Comparison of ENCODE assay signal across 12 cellular contexts in the genomic region with DNA sequence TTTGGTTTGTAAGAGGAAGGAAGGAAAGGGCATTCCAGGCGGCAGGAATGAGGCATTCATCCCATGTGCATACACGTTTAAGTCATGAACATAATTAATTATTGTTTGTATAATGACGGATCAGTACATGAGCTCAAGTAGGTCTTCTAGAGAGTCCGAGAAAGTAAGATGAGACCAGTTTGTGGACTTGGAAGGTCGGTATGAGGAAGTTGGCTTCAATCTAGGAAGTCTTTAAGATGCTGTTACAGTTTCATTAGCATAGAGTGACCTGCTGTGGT. TPM values are rescaled to one million over a fixed set of nuclear protein-coding genes. Genes with fewer than 3 reads are reported as not detected.
DNase-seq lines count a peak whose midpoint lies in the region; ATAC-seq, FAIRE-seq and TF ChIP-seq lines count a peak whose summit lies in the region.
"Had no signal": no experiment of that assay in that cellular context is flagged by ENCODE, and none has a peak within 500 bp of the region (broad histone marks: within the 10 kb centered on the region; RNA-seq: fewer than 3 reads in every experiment).

No MANE protein-coding gene starts in this region.

- no peaks in the 10 kb centered on the region for H3K9me2 ChIP-seq in OCI-LY1 (ENCODE audit: low read depth, low read length)

- no peak overlapping the region for H3K9ac ChIP-seq in OCI-LY1 (ENCODE audit: low read length)
- no peak overlapping the region; a peak in 1 of 7 replicates for H3K9ac ChIP-seq in H1 (replicated peaks in 1 of 4; ENCODE audit: extremely low read depth in 1 of 4, low read depth in 3 of 4, low read length in 3 of 4)

- H4K8ac ChIP-seq in H1 (ENCODE audit: extremely low read depth, insufficient read depth, low read length): no peak overlapping the region

- no peaks in the 10 kb centered on the region for H4K20me1 ChIP-seq in OCI-LY1 (ENCODE audit: insufficient read depth, low read length)
- peaks cover 17 to 19% of the 10 kb centered on the region in 2 experiments for H4K20me1 ChIP-seq in H1 (replicated peaks in 1 of 2; ENCODE audit: control insufficient read depth in 1 of 2, insufficient read depth in 2 of 2, low read length in 2 of 2)

- H4K91ac ChIP-seq in H1 (replicated peaks; ENCODE audit: insufficient read length, low read length): no peak overlapping the region

- TF ChIP-seq EP300 in H1 (IDR thresholded peaks at IDR 0.05; ENCODE audit: borderline replicate concordance in 1 of 2, low read depth in 2 of 2, low read length in 2 of 2): no peak

- H3K27me3 Mint-ChIP-seq in activated CD4-positive, alpha-beta T cell treated with anti-CD3 and anti-CD28 coated beads, Interleukin-2, amount 10 ng/mL, durations not matched to agents 24 days and 14 days: no peaks in the 10 kb centered on the region
- H3K27me3 Mint-ChIP-seq in CD14-positive monocyte (ENCODE audit: low read depth in 3 of 3): no peaks in the 10 kb centered on the region

- H3K27ac ChIP-seq in OCI-LY1 (ENCODE audit: low read depth, low read length, poor library complexity, severe bottlenecking) (no peak overlapping the region), H1 (ENCODE audit: low read depth, low read length) (no peak overlapping the region)
- H3K27ac ChIP-seq: heart right ventricle had no signal

- H3K23me2 ChIP-seq in H1 (ENCODE audit: low read depth, low read length): peaks cover 9% of the 10 kb centered on the region

- H3K4me2 ChIP-seq in OCI-LY1 (ENCODE audit: low read length): peak overlapping the region; percentile 69
- peak overlapping the region; percentile 58 to 83 for H3K4me2 ChIP-seq in H1 (ENCODE audit: insufficient read depth in 1 of 2, low read depth in 2 of 2, low read length in 2 of 2)

- peak overlapping the region; percentile 81 for H3K4me3 ChIP-seq in OCI-LY1 (ENCODE audit: low read depth, low read length, poor library complexity, severe bottlenecking)
- H3K4me3 ChIP-seq in H1 (ENCODE audit: extremely low read depth in 1 of 4, insufficient read depth in 2 of 4, low read depth in 3 of 4, low read length in 4 of 4): peak overlapping the region in 1 of 4 experiments; percentile 81; a peak in 2 of 8 replicates
- H3K4me3 ChIP-seq in retinal pigment epithelial cell (ENCODE audit: low read length): peak overlapping the region; percentile 16

- H3K36me3 Mint-ChIP-seq in activated CD4-positive, alpha-beta T cell treated with anti-CD3 and anti-CD28 coated beads, Interleukin-2, amount 10 ng/mL, durations not matched to agents 24 days and 14 days (ENCODE audit: low read depth): peaks cover 26% of the 10 kb centered on the region
- peaks cover 0 to 3% of the 10 kb centered on the region in 2 donors for H3K36me3 Mint-ChIP-seq in CD14-positive monocyte

- H3K4me1 ChIP-seq in OCI-LY1 (ENCODE audit: insufficient read depth, low read length, severe bottlenecking): peaks cover 21% of the 10 kb centered on the region
- H3K4me1 ChIP-seq in H1 (replicated peaks in 1 of 4; ENCODE audit: control insufficient read depth in 3 of 4, insufficient read depth in 4 of 4, low read length in 3 of 4): peaks cover 0 to 7% (median 6%) of the 10 kb centered on the region in 4 experiments; a peak in 5 of 7 replicates

- POLR2A ChIA-PET in H1 (lab: Charles Lee; ENCODE audit: partially characterized antibody): interaction anchor here (1.3 kb wide), 1 partner anchor 10 kb away, joined by 4 read pairs; no protein-coding TSS in a partner anchor

- H3K23ac ChIP-seq in H1 (ENCODE audit: insufficient read length): no peak overlapping the region

- no peak overlapping the region for H3K56ac ChIP-seq in H1 (replicated peaks; ENCODE audit: insufficient read length, low read depth, low read length)

- no peak overlapping the region for H3K18ac ChIP-seq in H1 (ENCODE audit: extremely low read depth, low read length)

- peaks cover 8% of the 10 kb centered on the region for H3K79me1 ChIP-seq in H1 (ENCODE audit: low read depth, low read length)

- H3K27ac Mint-ChIP-seq in activated CD4-positive, alpha-beta T cell treated with anti-CD3 and anti-CD28 coated beads, Interleukin-2, amount 10 ng/mL, durations not matched to agents 24 days and 14 days: peak overlapping the region; percentile 31
- peak overlapping the region in 2 of 7 donors; percentile 22 to 33 for H3K27ac Mint-ChIP-seq in CD14-positive monocyte

- H2AK5ac ChIP-seq in H1 (ENCODE audit: low read depth, low read length): no peak overlapping the region

- peaks cover 42% of the 10 kb centered on the region for H3K4me1 Mint-ChIP-seq in activated CD4-positive, alpha-beta T cell treated with anti-CD3 and anti-CD28 coated beads, Interleukin-2, amount 10 ng/mL, durations not matched to agents 24 days and 14 days
- H3K4me1 Mint-ChIP-seq in CD14-positive monocyte: peaks cover 39% of the 10 kb centered on the region

- H4K5ac ChIP-seq in H1 (ENCODE audit: insufficient read length, low read depth, low read length): no peak overlapping the region

- H2AFZ ChIP-seq in OCI-LY1 (ENCODE audit: low read length) (no peak overlapping the region), H1 (ENCODE audit: low read length) (no peak overlapping the region)

- H3K27me3 ChIP-seq in OCI-LY1 (ENCODE audit: insufficient read depth, low read length): no peaks in the 10 kb centered on the region
- no peaks in the 10 kb centered on the region for H3K27me3 ChIP-seq in H1 (replicated peaks in 1 of 4; ENCODE audit: control insufficient read depth in 3 of 4, extremely low read depth in 1 of 4, insufficient read depth in 3 of 4, low read length in 3 of 4)
- H3K27me3 ChIP-seq: heart right ventricle had no signal

- no peak overlapping the region for H3K14ac ChIP-seq in H1 (ENCODE audit: insufficient read length)

- no peak overlapping the region for H3K4ac ChIP-seq in H1 (replicated peaks; ENCODE audit: insufficient read length, low read depth, low read length)

- peak overlapping the region; percentile 96 for H3K4me3 Mint-ChIP-seq in activated CD4-positive, alpha-beta T cell treated with anti-CD3 and anti-CD28 coated beads, Interleukin-2, amount 10 ng/mL, durations not matched to agents 24 days and 14 days
- H3K4me3 Mint-ChIP-seq in CD14-positive monocyte: no peak overlapping the region

- no peak for ATAC-seq in HG03039 (IDR thresholded peaks at IDR 0.05; ENCODE audit: unreplicated experiment)
- ATAC-seq: heart right ventricle had no signal

- no peak overlapping the region for H2BK15ac ChIP-seq in H1 (ENCODE audit: low read length)

- H3F3A ChIP-seq in OCI-LY1 (ENCODE audit: insufficient read depth, low read length): no peaks in the 10 kb centered on the region

- TF ChIP-seq CTCF in OCI-LY1 (IDR thresholded peaks at IDR 0.05; ENCODE audit: low read length) (no peak), H1 (IDR thresholded peaks at IDR 0.05; ENCODE audit: control extremely low read depth in 1 of 3, insufficient read depth in 1 of 3, low read depth in 1 of 3, low read length in 3 of 3) (no peak), retinal pigment epithelial cell (conservative IDR thresholded peaks at IDR 0.05; ENCODE audit: low read depth, low read length) (no peak), CD14-positive monocyte (IDR thresholded peaks at IDR 0.05) (no peak)

- H2BK12ac ChIP-seq in H1 (ENCODE audit: low read depth, low read length): no peak overlapping the region

- no peak for TF ChIP-seq POLR2A in H1 (IDR thresholded peaks at IDR 0.05; ENCODE audit: control extremely low read depth in 1 of 2, low read depth in 2 of 2, low read length in 2 of 2)

- CTCF ChIA-PET in H1 (lab: Charles Lee; ENCODE audit: partially characterized antibody): interaction anchor here (1.0 to 3.5 kb wide), 2 partner anchors 24 to 28 kb away, joined by 3 to 12 read pairs; no protein-coding TSS in a partner anchor

- H2BK20ac ChIP-seq in H1 (ENCODE audit: low read length): no peak overlapping the region

- peaks cover 72% of the 10 kb centered on the region for H3K79me2 ChIP-seq in OCI-LY1 (ENCODE audit: insufficient read depth, low read length)
- H3K79me2 ChIP-seq in H1 (ENCODE audit: control insufficient read depth in 1 of 2, insufficient read depth in 2 of 2, low read length in 2 of 2): peaks cover 39 to 78% of the 10 kb centered on the region in 2 experiments

- H3K36me3 ChIP-seq in OCI-LY1 (ENCODE audit: insufficient read depth, low read length) (peaks cover 18% of the 10 kb centered on the region), H1 (ENCODE audit: control insufficient read depth in 2 of 4, insufficient read depth in 4 of 4, low read length in 3 of 4) (no peaks in the 10 kb centered on the region)
- H3K36me3 ChIP-seq: heart right ventricle had no signal

- intact Hi-C loops in activated CD4-positive, alpha-beta T cell treated with anti-CD3 and anti-CD28 coated beads, Interleukin-2, amount 10 ng/mL, durations not matched to agents 24 days and 14 days (cut with micrococcal nuclease): loop anchor here (1.0 to 5.0 kb wide), 3 partner anchors 8 to 320 kb away; a partner anchor contains a TSS
- intact Hi-C loops in CD14-positive monocyte (cut with micrococcal nuclease): loop anchor here in 1 of 2 donors (5.0 kb wide), 1 partner anchor 595 kb away; a partner anchor contains a TSS

- H3K9me3 ChIP-seq in OCI-LY1 (ENCODE audit: low read length) (no peaks in the 10 kb centered on the region), H1 (ENCODE audit: insufficient read depth in 2 of 2, low read depth in 1 of 2, low read length in 1 of 2) (no peaks in the 10 kb centered on the region)
- H3K9me3 ChIP-seq: heart right ventricle had no signal

- H2BK5ac ChIP-seq in H1 (ENCODE audit: low read depth, low read length): no peak overlapping the region

- no peak overlapping the region for H2BK120ac ChIP-seq in H1 (replicated peaks; ENCODE audit: low read depth, low read length)

- FAIRE-seq in H1 (lab: Jason Lieb, UNC): no peak

- no peak for TF ChIP-seq RAD21 in H1 (IDR thresholded peaks at IDR 0.05 in 1 of 2, conservative IDR thresholded peaks at IDR 0.05 in 1 of 2; ENCODE audit: low read depth in 2 of 2, low read length in 2 of 2)

- DNase-seq in activated CD4-positive, alpha-beta T cell treated with anti-CD3 and anti-CD28 coated beads, Interleukin-2, amount 10 ng/mL, durations not matched to agents 24 days and 14 days: no peak
- no peak for DNase-seq in activated CD4-positive, alpha-beta T cell treated with anti-CD3 and anti-CD28 coated beads, Interleukin-2, amount 50 U/mL, for 48 hours
- no peak for DNase-seq in H1 (ENCODE audit: low read depth in 1 of 2, low spot score in 2 of 2)
- no peak for DNase-seq in retinal pigment epithelial cell (ENCODE audit: low read depth)
- DNase-seq in NCI-H1092 (lab: John Stamatoyannopoulos, UW): no peak
- no peak for DNase-seq in CD14-positive monocyte (ENCODE audit: low spot score)
- DNase-seq: activated gamma-delta T cell, COR-L47, heart right ventricle, substantia nigra had no signal

- no peaks in the 10 kb centered on the region for H3K9me3 Mint-ChIP-seq in activated CD4-positive, alpha-beta T cell treated with anti-CD3 and anti-CD28 coated beads, Interleukin-2, amount 10 ng/mL, durations not matched to agents 24 days and 14 days
- H3K9me3 Mint-ChIP-seq in CD14-positive monocyte: no peaks in the 10 kb centered on the region

- WGBS in H1 (ENCODE audit: extremely low coverage in 1 of 2, insufficient coverage in 1 of 2, insufficient read length in 1 of 2, insufficient replicate concordance in 2 of 2, low coverage in 1 of 2, low lambda C conversion rate in 2 of 2, missing lambda C conversion rate in 1 of 2), 2 experiments: 82% methylated on average over 5 of the region's 5 CpGs; no CpG with 5 or more reads in 1 of the 2 experiments

RNA-seq across cellular contexts. Expression of a gene that starts 2.1 kb away (rescaled TPM):
- total RNA-seq in activated CD4-positive, alpha-beta T cell treated with anti-CD3 and anti-CD28 coated beads, Interleukin-2, amount 10 ng/mL, durations not matched to agents 24 days and 14 days: 19.4 and 19.5 TPM in 2 replicates
- total RNA-seq in H1 (2021; fragmentation: NEBNext Ultra II Directional; extraction: Animal tissue kit (Norgen Biotek cat#: 25700)): 36.9 and 39.2 TPM in 2 replicates
- polyA plus RNA-seq in H1 (2011; rRNA removed) (6.3 and 6.8 TPM in 2 replicates), CD14-positive monocyte (1 to 10 TPM; 2.1 to 2.7 TPM)
- polyA plus RNA-seq in H1 (2011; cell fraction: cytosol; rRNA removed): 8.9 TPM
- polyA plus RNA-seq in H1 (2011; cell fraction: nucleus; rRNA removed): 7.2 TPM
- 14.8 to 23.5 TPM (median 19.3 TPM) in 4 replicates for polyA plus RNA-seq in H1 (2012, experiment 1 of 2)
- 4.9 TPM for polyA plus RNA-seq in H1 (2012, experiment 2 of 2)
- polyA plus RNA-seq in H1 (2013, experiment 1 of 2): 16.8 TPM
- 16.2 TPM for polyA plus RNA-seq in H1 (2013, experiment 2 of 2)
- polyA minus RNA-seq in H1 (2011; rRNA and poly(A)+ RNA removed): 17.6 and 19.4 TPM in 2 replicates
- 15.7 TPM for polyA minus RNA-seq in H1 (2011; cell fraction: cytosol; rRNA and poly(A)+ RNA removed)
- polyA minus RNA-seq in H1 (2011; cell fraction: nucleus; rRNA and poly(A)+ RNA removed): 8.7 TPM

RNA-seq across cellular contexts. Expression of a gene that starts 2.6 kb away (rescaled TPM):
- 28.2 and 31.8 TPM in 2 replicates for total RNA-seq in activated CD4-positive, alpha-beta T cell treated with anti-CD3 and anti-CD28 coated beads, Interleukin-2, amount 10 ng/mL, durations not matched to agents 24 days and 14 days
- 23.7 and 25.2 TPM in 2 replicates for total RNA-seq in H1 (2021; fragmentation: NEBNext Ultra II Directional; extraction: Animal tissue kit (Norgen Biotek cat#: 25700))
- polyA plus RNA-seq in H1 (2011; rRNA removed): 6.3 and 9.5 TPM in 2 replicates
- polyA plus RNA-seq in H1 (2011; cell fraction: cytosol; rRNA removed): 10.5 TPM
- polyA plus RNA-seq in H1 (2011; cell fraction: nucleus; rRNA removed): 18.1 TPM
- 16.2 to 18.9 TPM (median 17.8 TPM) in 4 replicates for polyA plus RNA-seq in H1 (2012, experiment 1 of 2)
- 9.6 TPM for polyA plus RNA-seq in H1 (2012, experiment 2 of 2)
- 16.1 TPM for polyA plus RNA-seq in H1 (2013, experiment 1 of 2)
- polyA plus RNA-seq in H1 (2013, experiment 2 of 2): 15.4 TPM
- 25.5 and 35.3 TPM in 2 replicates for polyA minus RNA-seq in H1 (2011; rRNA and poly(A)+ RNA removed)
- polyA minus RNA-seq in H1 (2011; cell fraction: cytosol; rRNA and poly(A)+ RNA removed): 21.3 TPM
- 39.6 TPM for polyA minus RNA-seq in H1 (2011; cell fraction: nucleus; rRNA and poly(A)+ RNA removed)
- polyA plus RNA-seq in CD14-positive monocyte: 1 to 10 TPM; 1.1 to 1.5 TPM
